1 cellular context compared by ENCODE assay signal in the genomic region with DNA sequence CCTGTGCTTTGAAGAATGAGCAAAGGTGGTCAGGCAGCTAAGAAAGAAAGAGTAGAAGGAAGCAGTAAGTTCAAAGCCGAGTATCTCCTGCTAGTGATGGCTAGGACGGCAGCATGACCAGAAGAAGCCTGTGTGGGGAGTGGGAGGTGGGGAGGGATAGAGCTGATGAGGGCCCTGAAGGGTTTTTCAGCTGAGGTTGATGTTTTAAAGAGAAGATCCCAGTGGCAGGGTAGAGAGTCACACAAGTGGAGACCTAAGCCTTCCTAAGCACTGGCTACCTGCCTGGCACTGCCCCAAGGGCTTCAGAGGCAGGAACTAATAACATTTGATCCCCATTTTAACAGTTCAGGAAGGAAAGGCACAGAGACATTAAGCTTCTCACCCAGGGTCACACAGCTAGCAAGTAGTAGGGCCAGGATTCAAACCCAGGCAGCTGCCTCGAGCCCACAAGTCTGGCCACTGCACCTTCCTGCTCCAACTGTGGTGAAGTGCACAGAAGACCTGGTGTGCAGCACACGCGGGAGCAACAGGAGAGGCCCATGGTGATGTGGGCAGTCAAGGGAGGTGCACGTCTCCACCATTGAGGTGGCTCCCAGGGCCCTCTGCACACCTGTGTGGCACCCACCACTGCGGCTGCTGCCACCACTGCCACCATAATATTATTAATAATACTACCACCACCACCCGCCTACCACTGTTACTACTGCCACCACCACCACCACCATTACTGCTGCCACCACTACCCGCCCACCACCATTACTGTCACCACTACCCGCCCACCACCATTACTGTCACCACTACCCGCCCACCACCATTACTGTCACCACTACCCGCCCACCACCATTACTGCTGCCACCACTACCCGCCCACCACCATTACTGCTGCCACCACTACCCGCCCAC.
TF ChIP-seq lines count a peak whose summit lies in the region.

No MANE protein-coding gene starts in this region.

TF ChIP-seq in K562, 482 proteins besides CTCF, POLR2A, EP300 and RAD21 (continued from another document):
- TF ChIP-seq IFI16 (CRISPR knock-in tag; IDR thresholded peaks at IDR 0.05): no peak
- no peak for TF ChIP-seq ZFP30 (CRISPR knock-in tag; IDR thresholded peaks at IDR 0.05; ENCODE audit: borderline replicate concordance)
- no peak for TF ChIP-seq SETDB1 (IDR thresholded peaks at IDR 0.05; ENCODE audit: low read length)
- 0 out of 2 replicates have a peak, but pooled peaks have one; percentile 19 for TF ChIP-seq POLR2G (IDR thresholded peaks at IDR 0.05; ENCODE audit: low read depth, low read length)
- no peak for TF ChIP-seq CCNT2 (IDR thresholded peaks at IDR 0.05; ENCODE audit: borderline replicate concordance, extremely low read depth, insufficient read length, low read depth, low read length)
- TF ChIP-seq, protein P1, sequence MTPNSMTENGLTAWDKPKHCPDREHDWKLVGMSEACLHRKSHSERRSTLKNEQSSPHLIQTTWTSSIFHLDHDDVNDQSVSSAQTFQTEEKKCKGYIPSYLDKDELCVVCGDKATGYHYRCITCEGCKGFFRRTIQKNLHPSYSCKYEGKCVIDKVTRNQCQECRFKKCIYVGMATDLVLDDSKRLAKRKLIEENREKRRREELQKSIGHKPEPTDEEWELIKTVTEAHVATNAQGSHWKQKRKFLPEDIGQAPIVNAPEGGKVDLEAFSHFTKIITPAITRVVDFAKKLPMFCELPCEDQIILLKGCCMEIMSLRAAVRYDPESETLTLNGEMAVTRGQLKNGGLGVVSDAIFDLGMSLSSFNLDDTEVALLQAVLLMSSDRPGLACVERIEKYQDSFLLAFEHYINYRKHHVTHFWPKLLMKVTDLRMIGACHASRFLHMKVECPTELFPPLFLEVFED (CRISPR knock-in tag; conservative IDR thresholded peaks at IDR 0.05): no peak
